Comparison of ENCODE assay signal across 1 cellular context in genomic region chr10:78458983-78459638, GRCh38.
TF ChIP-seq lines count a peak whose summit lies in the region.

No MANE protein-coding gene starts in this region.

TF ChIP-seq in HepG2, 621 proteins besides CTCF, POLR2A, EP300 and RAD21 (continued from another document and continues in another):
- TF ChIP-seq ZNF276 (CRISPR knock-in tag; IDR thresholded peaks at IDR 0.05; ENCODE audit: low read depth) (no peak), CENPX (CRISPR knock-in tag; IDR thresholded peaks at IDR 0.05) (no peak), KDM5A (IDR thresholded peaks at IDR 0.05; ENCODE audit: borderline replicate concordance, low read length) (no peak), ATF7 (IDR thresholded peaks at IDR 0.05) (peak; percentile 98), ATF7 (CRISPR knock-in tag; IDR thresholded peaks at IDR 0.05) (peak; percentile 98; the same call in 1 of the 2 replicates), TEAD3 (CRISPR knock-in tag; optimal IDR thresholded peaks at IDR 0.05; ENCODE audit: borderline replicate concordance) (peak; percentile 98), TSC22D2 (CRISPR knock-in tag; IDR thresholded peaks at IDR 0.05; ENCODE audit: borderline replicate concordance) (no peak), ZNF18 (CRISPR knock-in tag; IDR thresholded peaks at IDR 0.05; ENCODE audit: insufficient replicate concordance) (no peak), ZNF775 (CRISPR knock-in tag; IDR thresholded peaks at IDR 0.05; ENCODE audit: borderline replicate concordance) (0 out of 2 replicates have a peak, but pooled peaks have one; percentile 62), NBN (conservative IDR thresholded peaks at IDR 0.05) (no peak), ZBTB46 (CRISPR knock-in tag; IDR thresholded peaks at IDR 0.05; ENCODE audit: borderline replicate concordance) (no peak), HOXA7 (CRISPR knock-in tag; IDR thresholded peaks at IDR 0.05) (no peak), ZMAT3 (CRISPR knock-in tag; conservative IDR thresholded peaks at IDR 0.05) (peak; percentile 95), RNF219 (CRISPR knock-in tag; IDR thresholded peaks at IDR 0.05) (no peak; the same call in 1 of the 2 replicates), GMEB2 (CRISPR knock-in tag; IDR thresholded peaks at IDR 0.05; ENCODE audit: low read depth) (no peak), AHR (CRISPR knock-in tag; IDR thresholded peaks at IDR 0.05) (no peak), ZSCAN20 (CRISPR knock-in tag; IDR thresholded peaks at IDR 0.05; ENCODE audit: borderline replicate concordance) (no peak), AGO2 (optimal IDR thresholded peaks at IDR 0.05; ENCODE audit: low read depth, low read length) (no peak), ZBTB7A (CRISPR knock-in tag; IDR thresholded peaks at IDR 0.05) (peak; percentile 32; the same call in 1 of the 2 replicates), ZNF768 (CRISPR knock-in tag; IDR thresholded peaks at IDR 0.05) (no peak; the same call in 1 of the 2 replicates), ZNF431 (CRISPR knock-in tag; IDR thresholded peaks at IDR 0.05; ENCODE audit: borderline replicate concordance, low read depth) (peak; percentile 86; the same call in 1 of the 2 replicates), ZNF713 (CRISPR knock-in tag; IDR thresholded peaks at IDR 0.05) (no peak), ZNF232 (CRISPR knock-in tag; IDR thresholded peaks at IDR 0.05; ENCODE audit: borderline replicate concordance) (no peak), REPIN1 (CRISPR knock-in tag; IDR thresholded peaks at IDR 0.05; ENCODE audit: borderline replicate concordance, low read depth) (peak; percentile 88; the same call in 1 of the 2 replicates), RBM39 (IDR thresholded peaks at IDR 0.05; ENCODE audit: low read depth, low read length, poor library complexity, severe bottlenecking) (no peak), ZNF383 (CRISPR knock-in tag; IDR thresholded peaks at IDR 0.05; ENCODE audit: borderline replicate concordance) (no peak), PHF21A (CRISPR knock-in tag; IDR thresholded peaks at IDR 0.05) (peak; percentile 95), ZFP36L1 (CRISPR knock-in tag; IDR thresholded peaks at IDR 0.05) (peak; percentile 85), MYNN (CRISPR knock-in tag; IDR thresholded peaks at IDR 0.05; ENCODE audit: low read depth) (peak; percentile 33; the same call in 1 of the 2 replicates), ZBTB40 (IDR thresholded peaks at IDR 0.05) (no peak), ZBTB40 (CRISPR knock-in tag; IDR thresholded peaks at IDR 0.05) (no peak; the same call in 1 of the 2 replicates), LRRFIP1 (CRISPR knock-in tag; conservative IDR thresholded peaks at IDR 0.05) (no peak), SKI (IDR thresholded peaks at IDR 0.05; ENCODE audit: partially characterized antibody) (peak; percentile 93), FUBP1 (CRISPR knock-in tag; IDR thresholded peaks at IDR 0.05; ENCODE audit: borderline replicate concordance) (no peak; the same call in 1 of the 2 replicates), PHF5A (CRISPR knock-in tag; IDR thresholded peaks at IDR 0.05; ENCODE audit: low read depth, unreplicated experiment) (peak; percentile 77), ZNF543 (CRISPR knock-in tag; IDR thresholded peaks at IDR 0.05) (0 out of 2 replicates have a peak, but pooled peaks have one; percentile 53), SMAD9 (CRISPR knock-in tag; IDR thresholded peaks at IDR 0.05) (no peak)
